ENCODE assay signal across 8 cellular contexts in the genomic region with DNA sequence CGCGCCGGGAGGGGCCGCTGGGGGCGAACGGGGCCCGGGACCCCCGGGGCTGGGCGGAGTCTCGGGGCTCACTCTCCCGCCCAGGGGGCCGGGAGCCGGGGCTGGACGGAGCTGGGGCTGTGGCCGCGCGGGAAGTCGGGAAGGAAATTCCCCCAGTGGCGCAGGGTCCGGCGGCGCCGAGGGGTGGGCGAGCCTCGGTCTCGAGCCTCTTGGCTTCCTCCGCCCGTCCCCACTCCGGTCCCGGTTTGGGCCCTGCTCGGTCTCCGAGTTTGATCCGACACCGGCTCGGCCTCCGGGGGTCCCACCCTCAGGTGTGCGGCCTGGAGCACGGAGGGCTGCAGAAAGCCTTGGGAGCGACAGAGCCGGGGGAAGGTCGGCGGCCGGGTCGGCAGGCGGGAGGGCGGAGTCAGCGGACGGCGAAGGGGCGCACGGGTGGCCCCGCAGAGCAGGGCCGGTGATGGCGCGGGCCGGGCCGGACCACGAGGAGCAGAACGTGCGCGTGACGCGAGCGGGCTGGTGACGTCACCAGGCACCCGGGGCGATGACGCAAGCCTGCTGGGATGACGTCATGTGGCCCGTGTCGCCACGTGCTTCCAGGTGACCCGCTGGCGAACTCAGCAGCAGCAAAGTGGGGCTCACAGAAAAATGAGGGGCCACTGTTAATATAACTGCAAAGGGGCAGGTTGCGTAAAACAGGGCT. TPM values are rescaled to one million over a fixed set of nuclear protein-coding genes. Genes with fewer than 3 reads are reported as not detected.
DNase-seq lines count a peak whose midpoint lies in the region; ATAC-seq, FAIRE-seq and TF ChIP-seq lines count a peak whose summit lies in the region.

No MANE protein-coding gene starts in this region.

- H3K4me1 ChIP-seq in A549 = peaks cover 23% of the 10 kb centered on the region
- H3K4me1 ChIP-seq in endocrine pancreas (ENCODE audit: control insufficient read depth, insufficient read depth, low read length) = no peaks in the 10 kb centered on the region
- H3K4me1 ChIP-seq in mucosa of descending colon (ENCODE audit: low read depth) = peaks cover 34% of the 10 kb centered on the region

- DNase-seq in A549 (ENCODE audit: low read depth in 1 of 2, low spot score in 1 of 2) = peak in 1 of 2 experiments; percentile 95
- DNase-seq in NCI-H2171 treated with DMSO at 0.1 percent for 48 hours (lab: John Stamatoyannopoulos, UW) = peak; percentile 79
- peak; percentile 90 for DNase-seq in activated CD8-positive, alpha-beta memory T cell treated with anti-CD3 and anti-CD28 coated beads, Interleukin-2, amount 50 U/mL, for 48 hours
- DNase-seq in mucosa of descending colon = peak; percentile 70 to 83 (median 79)
- DNase-seq in stimulated activated CD8-positive, alpha-beta memory T cell treated with anti-CD3 and anti-CD28 coated beads, Interleukin-7, amount 100 ng/mL, for 4 hours (ENCODE audit: low read depth in 2 of 2) = peak; percentile 43 to 63
- DNase-seq in NOMO-1 treated with DMSO at 0.1 percent for 48 hours (lab: John Stamatoyannopoulos, UW; ENCODE audit: unreplicated experiment) = no peak

- POLR2A ChIA-PET in A549 (lab: Yijun Ruan, JAX) = interaction anchor here (1.0 kb wide), 1 partner anchor 59 kb away, joined by 3 read pairs; no protein-coding TSS in a partner anchor

- no peak for TF ChIP-seq CTCF in A549 (IDR thresholded peaks at IDR 0.05)
- no peak for TF ChIP-seq CTCF in mucosa of descending colon (IDR thresholded peaks at IDR 0.05)

- H3K9ac ChIP-seq in endocrine pancreas (ENCODE audit: control insufficient read depth, insufficient read depth, low read length) = peak overlapping the region; percentile 44

- H3K4me2 ChIP-seq in A549 = peak overlapping the region; percentile 95

- intact Hi-C loops in mucosa of descending colon (cut with DNase I, micrococcal nuclease) = no loop called here

- ATAC-seq in A549 = peak; percentile 41 to 62
- ATAC-seq in GM18909 (IDR thresholded peaks at IDR 0.05; ENCODE audit: poor library complexity, unreplicated experiment) = peak; percentile 14
- peak; percentile 44 for ATAC-seq in mucosa of descending colon

- TF ChIP-seq EP300 in A549 (IDR thresholded peaks at IDR 0.05) = no peak

- peak; percentile 32 for TF ChIP-seq POLR2A in A549 (IDR thresholded peaks at IDR 0.05; ENCODE audit: low read length)

- CTCF ChIA-PET in A549 (lab: Yijun Ruan, JAX) = interaction anchor here (0.6 to 4.3 kb wide), 12 partner anchors 8 to 64 kb away, joined by 3 to 52 read pairs (median 6); a partner anchor contains a TSS

- H3K4me3 ChIP-seq in A549 = peak overlapping the region; percentile 77
- H3K4me3 ChIP-seq in endocrine pancreas (ENCODE audit: control insufficient read depth, insufficient read depth, low read length) = no peak overlapping the region
- H3K4me3 ChIP-seq in mucosa of descending colon = peak overlapping the region; percentile 6

- TF ChIP-seq RAD21 in A549 (conservative IDR thresholded peaks at IDR 0.05 in 1 of 2, IDR thresholded peaks at IDR 0.05 in 1 of 2) = no peak

- H3K36me3 ChIP-seq in endocrine pancreas (ENCODE audit: control insufficient read depth, insufficient read depth, low read length) (no peaks in the 10 kb centered on the region), mucosa of descending colon (ENCODE audit: low read depth) (no peaks in the 10 kb centered on the region)

- H3K27ac ChIP-seq in A549 = peak overlapping the region; percentile 97 to 100

- no peak for FAIRE-seq in A549 (lab: Jason Lieb, UNC)

- no peaks in the 10 kb centered on the region for H3K9me3 ChIP-seq in A549
- H3K9me3 ChIP-seq in endocrine pancreas (ENCODE audit: control insufficient read depth, low read length) = no peaks in the 10 kb centered on the region
- H3K9me3 ChIP-seq in mucosa of descending colon = no peaks in the 10 kb centered on the region

- H3K27me3 ChIP-seq in endocrine pancreas (ENCODE audit: control insufficient read depth, insufficient read depth, low read length) = peaks cover 3% of the 10 kb centered on the region

- WGBS in A549 (ENCODE audit: missing lambda C conversion rate) = 5% methylated on average over 6 of the region's 75 CpGs

TF ChIP-seq in A549, 52 proteins besides CTCF, POLR2A, EP300 and RAD21 (continues in another document):
- TF ChIP-seq JUN (IDR thresholded peaks at IDR 0.05) (peak; percentile 26 to 37; a peak in 2 of 5 replicates), HOXB13 (CRISPR knock-in tag; IDR thresholded peaks at IDR 0.05; ENCODE audit: low read depth) (no peak; the same call in none of the 2 replicates), ZSCAN20 (CRISPR knock-in tag; IDR thresholded peaks at IDR 0.05) (peak; percentile 64; the same call in 1 of the 2 replicates), GATA3 (IDR thresholded peaks at IDR 0.05; ENCODE audit: borderline replicate concordance) (peak; percentile 63)
- TF ChIP-seq, protein P1, sequence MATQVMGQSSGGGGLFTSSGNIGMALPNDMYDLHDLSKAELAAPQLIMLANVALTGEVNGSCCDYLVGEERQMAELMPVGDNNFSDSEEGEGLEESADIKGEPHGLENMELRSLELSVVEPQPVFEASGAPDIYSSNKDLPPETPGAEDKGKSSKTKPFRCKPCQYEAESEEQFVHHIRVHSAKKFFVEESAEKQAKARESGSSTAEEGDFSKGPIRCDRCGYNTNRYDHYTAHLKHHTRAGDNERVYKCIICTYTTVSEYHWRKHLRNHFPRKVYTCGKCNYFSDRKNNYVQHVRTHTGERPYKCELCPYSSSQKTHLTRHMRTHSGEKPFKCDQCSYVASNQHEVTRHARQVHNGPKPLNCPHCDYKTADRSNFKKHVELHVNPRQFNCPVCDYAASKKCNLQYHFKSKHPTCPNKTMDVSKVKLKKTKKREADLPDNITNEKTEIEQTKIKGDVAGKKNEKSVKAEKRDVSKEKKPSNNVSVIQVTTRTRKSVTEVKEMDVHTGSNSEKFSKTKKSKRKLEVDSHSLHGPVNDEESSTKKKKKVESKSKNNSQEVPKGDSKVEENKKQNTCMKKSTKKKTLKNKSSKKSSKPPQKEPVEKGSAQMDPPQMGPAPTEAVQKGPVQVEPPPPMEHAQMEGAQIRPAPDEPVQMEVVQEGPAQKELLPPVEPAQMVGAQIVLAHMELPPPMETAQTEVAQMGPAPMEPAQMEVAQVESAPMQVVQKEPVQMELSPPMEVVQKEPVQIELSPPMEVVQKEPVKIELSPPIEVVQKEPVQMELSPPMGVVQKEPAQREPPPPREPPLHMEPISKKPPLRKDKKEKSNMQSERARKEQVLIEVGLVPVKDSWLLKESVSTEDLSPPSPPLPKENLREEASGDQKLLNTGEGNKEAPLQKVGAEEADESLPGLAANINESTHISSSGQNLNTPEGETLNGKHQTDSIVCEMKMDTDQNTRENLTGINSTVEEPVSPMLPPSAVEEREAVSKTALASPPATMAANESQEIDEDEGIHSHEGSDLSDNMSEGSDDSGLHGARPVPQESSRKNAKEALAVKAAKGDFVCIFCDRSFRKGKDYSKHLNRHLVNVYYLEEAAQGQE (IDR thresholded peaks at IDR 0.05) = no peak
- TF ChIP-seq, protein P2, sequence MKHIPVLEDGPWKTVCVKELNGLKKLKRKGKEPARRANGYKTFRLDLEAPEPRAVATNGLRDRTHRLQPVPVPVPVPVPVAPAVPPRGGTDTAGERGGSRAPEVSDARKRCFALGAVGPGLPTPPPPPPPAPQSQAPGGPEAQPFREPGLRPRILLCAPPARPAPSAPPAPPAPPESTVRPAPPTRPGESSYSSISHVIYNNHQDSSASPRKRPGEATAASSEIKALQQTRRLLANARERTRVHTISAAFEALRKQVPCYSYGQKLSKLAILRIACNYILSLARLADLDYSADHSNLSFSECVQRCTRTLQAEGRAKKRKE (CRISPR knock-in tag; IDR thresholded peaks at IDR 0.05; ENCODE audit: low read depth) = peak; percentile 85

RNA-seq across cellular contexts. Expression of a gene that starts 0.6 kb away (rescaled TPM):
- polyA plus RNA-seq in A549 (2011; rRNA removed) = 4.2 and 5.9 TPM in 2 replicates
- 32.9 and 46.9 TPM in 2 replicates for polyA plus RNA-seq in A549 (2012; cell fraction: cytosol; rRNA removed)
- 111 and 145 TPM in 2 replicates for polyA plus RNA-seq in A549 (2012; cell fraction: nucleus; rRNA removed)
- 8.4 to 9.6 TPM (median 8.8 TPM) in 3 replicates for polyA plus RNA-seq in A549 (2017; fragmentation: RNase III; extraction: RNeasy Plus Mini Kit Qiagen cat#74134 plus additional on column Dnase treatment)
- polyA minus RNA-seq in A549 (2011; rRNA and poly(A)+ RNA removed) = 0.99 and 3.5 TPM in 2 replicates
- 10 to 100 TPM; 10.3 to 22.7 (median 21.1) TPM for total RNA-seq in mucosa of descending colon

RNA-seq across cellular contexts. Expression of a gene that starts 12.8 kb away (rescaled TPM):
- 4.3 and 4.6 TPM in 2 replicates for polyA plus RNA-seq in A549 (2011; rRNA removed)
- polyA plus RNA-seq in A549 (2012; cell fraction: cytosol; rRNA removed) = 15.8 and 18.5 TPM in 2 replicates
- polyA plus RNA-seq in A549 (2012; cell fraction: nucleus; rRNA removed) = 21.1 and 23.1 TPM in 2 replicates
- 11.2 to 17.6 TPM (median 11.2 TPM) in 3 replicates for polyA plus RNA-seq in A549 (2017; fragmentation: RNase III; extraction: RNeasy Plus Mini Kit Qiagen cat#74134 plus additional on column Dnase treatment)
- 0.78 and 0.95 TPM in 2 replicates for polyA minus RNA-seq in A549 (2011; rRNA and poly(A)+ RNA removed)
- total RNA-seq in mucosa of descending colon = 10 to 100 TPM; 37.5 to 41.7 (median 38.7) TPM

RNA-seq across cellular contexts. Expression of a gene that starts 18.6 kb away (rescaled TPM):
- not detected in 2 replicates for polyA plus RNA-seq in A549 (2011; rRNA removed)
- polyA plus RNA-seq in A549 (2012; cell fraction: cytosol; rRNA removed) = 0.03 and 0.05 TPM in 2 replicates
- polyA plus RNA-seq in A549 (2012; cell fraction: nucleus; rRNA removed) = 0.09 and 0.17 TPM in 2 replicates
- 0.12 to 0.33 TPM (median 0.30 TPM) in 3 replicates for polyA plus RNA-seq in A549 (2017; fragmentation: RNase III; extraction: RNeasy Plus Mini Kit Qiagen cat#74134 plus additional on column Dnase treatment)
- 0.12 TPM in 1 of 2 replicates, not detected in the other for polyA minus RNA-seq in A549 (2011; rRNA and poly(A)+ RNA removed)
- total RNA-seq in mucosa of descending colon = under 1 TPM in 1 of 3 donors, not detected in 2; 0.24 TPM

RNA-seq across cellular contexts. Expression of a gene that starts 19.4 kb away (rescaled TPM):
- polyA plus RNA-seq in A549 (2011; rRNA removed) = 23.9 and 34.9 TPM in 2 replicates
- polyA plus RNA-seq in A549 (2012; cell fraction: cytosol; rRNA removed) = 54.0 and 72.0 TPM in 2 replicates
- 477 and 531 TPM in 2 replicates for polyA plus RNA-seq in A549 (2012; cell fraction: nucleus; rRNA removed)
- polyA plus RNA-seq in A549 (2017; fragmentation: RNase III; extraction: RNeasy Plus Mini Kit Qiagen cat#74134 plus additional on column Dnase treatment) = 88.0 to 95.3 TPM (median 90.9 TPM) in 3 replicates
- 27.8 and 31.7 TPM in 2 replicates for polyA minus RNA-seq in A549 (2011; rRNA and poly(A)+ RNA removed)
- 10 to 100 TPM; 32.0 to 54.4 (median 40.6) TPM for total RNA-seq in mucosa of descending colon

RNA-seq across cellular contexts. Expression of a gene that starts 34.2 kb away (rescaled TPM):
- 0.61 and 0.75 TPM in 2 replicates for polyA plus RNA-seq in A549 (2011; rRNA removed)
- polyA plus RNA-seq in A549 (2012; cell fraction: cytosol; rRNA removed) = 1.6 and 2.3 TPM in 2 replicates
- 9.4 and 13.1 TPM in 2 replicates for polyA plus RNA-seq in A549 (2012; cell fraction: nucleus; rRNA removed)
- polyA plus RNA-seq in A549 (2017; fragmentation: RNase III; extraction: RNeasy Plus Mini Kit Qiagen cat#74134 plus additional on column Dnase treatment) = 3.2 to 3.6 TPM (median 3.4 TPM) in 3 replicates
- 0.33 and 0.73 TPM in 2 replicates for polyA minus RNA-seq in A549 (2011; rRNA and poly(A)+ RNA removed)
- under 1 TPM; 0.23 to 0.99 (median 0.32) TPM for total RNA-seq in mucosa of descending colon
